In genomic region chrX:115625577-115626301, GRCh38 we compare ENCODE assay signal across 10 cellular contexts.
DNase-seq lines count a peak whose midpoint lies in the region; ATAC-seq, FAIRE-seq and TF ChIP-seq lines count a peak whose summit lies in the region.
"Had no signal": no experiment of that assay in that cellular context is flagged by ENCODE, and none has a peak within 500 bp of the region (broad histone marks: within the 10 kb centered on the region; RNA-seq: fewer than 3 reads in every experiment).

No MANE protein-coding gene starts in this region.

- H2BK15ac ChIP-seq in mesenchymal stem cell (ENCODE audit: low read depth, poor library complexity, severe bottlenecking), result no peak overlapping the region

- H3K9ac ChIP-seq in SK-N-SH (no peak overlapping the region), fibroblast of lung (ENCODE audit: insufficient read depth, low read length) (no peak overlapping the region), mesenchymal stem cell (ENCODE audit: low read length) (peak overlapping the region; percentile 85)

- peak overlapping the region in 1 of 2 experiments; percentile 54; a peak in 2 of 4 replicates for H3K27ac ChIP-seq in SK-N-SH (ENCODE audit: low read depth in 2 of 2, low read length in 1 of 2)
- peak overlapping the region; percentile 65 for H3K27ac ChIP-seq in fibroblast of lung (ENCODE audit: insufficient read depth, low read length)
- no peak overlapping the region for H3K27ac ChIP-seq in mesenchymal stem cell (ENCODE audit: low read length, poor library complexity, severe bottlenecking)
- H3K27ac ChIP-seq in testis, result peak overlapping the region; percentile 31 to 66

- no peaks in the 10 kb centered on the region for H3K4me1 ChIP-seq in SK-N-SH (ENCODE audit: control insufficient read depth in 1 of 2, insufficient read depth in 2 of 2, low read depth in 1 of 2, low read length in 1 of 2)
- no peaks in the 10 kb centered on the region for H3K4me1 ChIP-seq in fibroblast of lung (ENCODE audit: control insufficient read depth, extremely low read depth, insufficient read depth, low read length)
- H3K4me1 ChIP-seq in mesenchymal stem cell (ENCODE audit: control insufficient read depth, insufficient read depth, low read depth, low read length), result no peaks in the 10 kb centered on the region
- no peaks in the 10 kb centered on the region for H3K4me1 ChIP-seq in testis

- POLR2A ChIA-PET in SK-N-SH (lab: Yijun Ruan, JAX), result no interaction called here

- CTCF ChIA-PET in SK-N-SH (lab: Yijun Ruan, JAX), result no interaction called here

- no peak overlapping the region for H3K4ac ChIP-seq in mesenchymal stem cell (ENCODE audit: low read depth in 1 of 2, low read length in 2 of 2)

- no peak overlapping the region for H2AFZ ChIP-seq in SK-N-SH (ENCODE audit: low read depth)
- no peak overlapping the region for H2AFZ ChIP-seq in fibroblast of lung (ENCODE audit: low read length)
- H2AFZ ChIP-seq in mesenchymal stem cell (ENCODE audit: low read depth, low read length), result no peak overlapping the region

- TF ChIP-seq POLR2A in testis (IDR thresholded peaks at IDR 0.05) (no peak), H54 (IDR thresholded peaks at IDR 0.05; ENCODE audit: low read depth, low read length) (no peak)

- no peak overlapping the region for H3K23ac ChIP-seq in mesenchymal stem cell (ENCODE audit: low read length in 2 of 2)

- peak overlapping the region; percentile 32; the same call in 1 of the 2 replicates for H3K4me2 ChIP-seq in SK-N-SH
- H3K4me2 ChIP-seq in fibroblast of lung (ENCODE audit: extremely low read depth, insufficient read depth, low read length), result peak overlapping the region; percentile 63
- no peak overlapping the region for H3K4me2 ChIP-seq in mesenchymal stem cell (ENCODE audit: low read length, poor library complexity, severe bottlenecking)

- WGBS in SK-N-SH (ENCODE audit: low lambda C conversion rate), result 36% methylated on average over 6 of the region's 6 CpGs
- 67% methylated on average over 3 of the region's 6 CpGs for WGBS in mesenchymal stem cell
- WGBS in testis, 2 donors, result 38 to 40% methylated on average over 6 of the region's 6 CpGs

- no peak overlapping the region for H2BK120ac ChIP-seq in mesenchymal stem cell (ENCODE audit: low read depth, low read length)

- H3K4me3 ChIP-seq in SK-N-SH (ENCODE audit: low read depth in 2 of 2, low read length in 1 of 2) (no peak overlapping the region), fibroblast of lung (replicated peaks in 1 of 4; ENCODE audit: control extremely low read depth in 1 of 4, insufficient read depth in 1 of 4, low read depth in 3 of 4, low read length in 4 of 4) (no peak overlapping the region), mesenchymal stem cell (ENCODE audit: insufficient read depth in 1 of 2, low read depth in 1 of 2, low read length in 2 of 2) (peak overlapping the region in 1 of 2 experiments; percentile 44), testis (no peak overlapping the region)

- no peak for TF ChIP-seq EP300 in SK-N-SH (IDR thresholded peaks at IDR 0.05; ENCODE audit: borderline replicate concordance in 1 of 2, low read depth in 1 of 2, low read length in 1 of 2)

- H2BK12ac ChIP-seq in mesenchymal stem cell (ENCODE audit: low read length in 2 of 2), result no peak overlapping the region

- H3K36me3 ChIP-seq in SK-N-SH (replicated peaks in 1 of 2; ENCODE audit: control insufficient read depth in 1 of 2, insufficient read depth in 2 of 2, low read length in 1 of 2) (no peaks in the 10 kb centered on the region), fibroblast of lung (ENCODE audit: control insufficient read depth, insufficient read depth, low read length) (peaks cover 2% of the 10 kb centered on the region), mesenchymal stem cell (ENCODE audit: control insufficient read depth in 1 of 2, insufficient read depth in 2 of 2, low read depth in 1 of 2, low read length in 2 of 2) (peaks cover 0 to 33% of the 10 kb centered on the region in 2 experiments), testis (ENCODE audit: low read depth, missing control alignments) (no peaks in the 10 kb centered on the region)

- H3K9me3 ChIP-seq in SK-N-SH (no peaks in the 10 kb centered on the region), fibroblast of lung (ENCODE audit: control insufficient read depth, insufficient read depth, low read depth, low read length) (no peaks in the 10 kb centered on the region), mesenchymal stem cell (ENCODE audit: control insufficient read depth, low read length) (no peaks in the 10 kb centered on the region), testis (no peaks in the 10 kb centered on the region)

- H3F3A ChIP-seq in SK-N-SH (replicated peaks; ENCODE audit: insufficient read depth), result peaks cover 4% of the 10 kb centered on the region

- ATAC-seq in HG03439 (IDR thresholded peaks at IDR 0.05; ENCODE audit: unreplicated experiment), result no peak

- no peak for FAIRE-seq in H54 (lab: Jason Lieb, UNC)

- H4K20me1 ChIP-seq in SK-N-SH (ENCODE audit: insufficient read depth) (no peaks in the 10 kb centered on the region), fibroblast of lung (ENCODE audit: control insufficient read depth, extremely low read depth, insufficient read depth, low read length) (no peaks in the 10 kb centered on the region)

- H2BK5ac ChIP-seq in mesenchymal stem cell (ENCODE audit: low read depth, low read length, poor library complexity, severe bottlenecking), result no peak overlapping the region

- no peak overlapping the region for H3K18ac ChIP-seq in mesenchymal stem cell (ENCODE audit: low read depth in 1 of 2, low read length in 2 of 2)

- H3K27me3 ChIP-seq in SK-N-SH (ENCODE audit: insufficient read depth), result 0 out of 2 replicates have a peak, but pooled peaks cover 4% of the 10 kb centered on the region
- no peaks in the 10 kb centered on the region for H3K27me3 ChIP-seq in fibroblast of lung (ENCODE audit: control insufficient read depth, insufficient read depth, low read length)
- H3K27me3 ChIP-seq in mesenchymal stem cell (ENCODE audit: control insufficient read depth in 1 of 2, insufficient read depth in 1 of 2, low read length in 2 of 2), result peaks cover 0 to 41% of the 10 kb centered on the region in 2 experiments
- no peaks in the 10 kb centered on the region for H3K27me3 ChIP-seq in testis

- no peak overlapping the region for H4K8ac ChIP-seq in mesenchymal stem cell (ENCODE audit: low read length)

- no peak overlapping the region for H2AK5ac ChIP-seq in mesenchymal stem cell (ENCODE audit: low read length, severe bottlenecking)

- no peak overlapping the region for H3K14ac ChIP-seq in mesenchymal stem cell (ENCODE audit: low read length in 2 of 2)

- no peak overlapping the region for H4K91ac ChIP-seq in mesenchymal stem cell (ENCODE audit: low read length)

- no peaks in the 10 kb centered on the region for H3K79me1 ChIP-seq in mesenchymal stem cell (replicated peaks; ENCODE audit: low read length, poor library complexity, severe bottlenecking)

- no peak for TF ChIP-seq CTCF in SK-N-SH (IDR thresholded peaks at IDR 0.05)
- no peak for TF ChIP-seq CTCF in fibroblast of lung (conservative IDR thresholded peaks at IDR 0.05 in 1 of 2, IDR thresholded peaks at IDR 0.05 in 1 of 2; ENCODE audit: low read depth in 1 of 2, low read length in 2 of 2)
- TF ChIP-seq CTCF in testis (IDR thresholded peaks at IDR 0.05), result no peak

- intact Hi-C loops in testis (cut with DNase I; ENCODE audit: low total_unique reads), result no loop called here

- H3K79me2 ChIP-seq in SK-N-SH (ENCODE audit: insufficient read depth), result no peaks in the 10 kb centered on the region
- H3K79me2 ChIP-seq in fibroblast of lung (ENCODE audit: control insufficient read depth, insufficient read depth, low read length), result peaks cover 2% of the 10 kb centered on the region

- TF ChIP-seq RAD21 in SK-N-SH (IDR thresholded peaks at IDR 0.05; ENCODE audit: low read length), result no peak

- no peaks in the 10 kb centered on the region for H3K9me2 ChIP-seq in SK-N-SH

- no peak for DNase-seq in SK-N-SH
- peak; percentile 61 to 82 for DNase-seq in fibroblast of lung (ENCODE audit: low read depth in 2 of 2)
- DNase-seq in mesenchymal stem cell, result peak; percentile 53
- DNase-seq in testis, result no peak
- DNase-seq in activated CD4-positive, alpha-beta T cell treated with anti-CD3 and anti-CD28 coated beads, Interleukin-2, amount 50 U/mL, for 48 hours, result no peak
- no peak for DNase-seq in stimulated activated CD4-positive, alpha-beta T cell treated with anti-CD3 and anti-CD28 coated beads, Interleukin-4, amount 100 ng/mL, for 4 hours
- no peak for DNase-seq in H54 (ENCODE audit: insufficient read length, low spot score)
- DNase-seq: COR-L47, NCI-H2081 treated with DMSO at 0.1 percent for 48 hours had no signal

TF ChIP-seq in SK-N-SH, 30 proteins besides CTCF, POLR2A, EP300 and RAD21:
- TF ChIP-seq TCF12 (IDR thresholded peaks at IDR 0.05) (0 out of 2 replicates have a peak, but pooled peaks have one; percentile 17), POLR2AphosphoS5 (IDR thresholded peaks at IDR 0.05; ENCODE audit: low read depth, low read length) (no peak)

Comparison
In these comparisons a context has a peak if more than half of its experiments do, and no peak if none do; other contexts are left out.
1. DNase-seq: peak in fibroblast of lung (2 of 2) and mesenchymal stem cell (single experiment); none in SK-N-SH (single experiment), testis (single experiment), activated CD4-positive, alpha-beta T cell treated with anti-CD3 and anti-CD28 coated beads, Interleukin-2, amount 50 U/mL, for 48 hours (0 of 2), stimulated activated CD4-positive, alpha-beta T cell treated with anti-CD3 and anti-CD28 coated beads, Interleukin-4, amount 100 ng/mL, for 4 hours (0 of 2) and H54 (single experiment).